Comparison of ENCODE assay signal across 8 cellular contexts in genomic region chr16:4733747-4734062, GRCh38. TPM values are rescaled to one million over a fixed set of nuclear protein-coding genes. Genes with fewer than 3 reads are reported as not detected.
A peak's percentile ranks its signal among the peaks of the same experiment; 100 is the strongest.
DNase-seq lines count a peak whose midpoint lies in the region; ATAC-seq lines count a peak whose summit lies in the region.

No MANE protein-coding gene starts in this region.

- peak overlapping the region; percentile 98 for H3K4me3 ChIP-seq in iPS DF 6.9 (ENCODE audit: low read length)

- peak overlapping the region; percentile 87 for H3K4me3 Mint-ChIP-seq in activated naive CD4-positive, alpha-beta T cell treated with anti-CD3 and anti-CD28 coated beads for 36 hours

- peaks cover 16% of the 10 kb centered on the region for H3K4me1 Mint-ChIP-seq in activated naive CD4-positive, alpha-beta T cell treated with anti-CD3 and anti-CD28 coated beads for 36 hours (ENCODE audit: low read depth)

- peaks cover 3% of the 10 kb centered on the region for H3K36me3 Mint-ChIP-seq in activated naive CD4-positive, alpha-beta T cell treated with anti-CD3 and anti-CD28 coated beads for 36 hours (ENCODE audit: low read depth)

- whole genome bisulfite sequencing in iPS DF 6.9 (ENCODE audit: insufficient coverage, insufficient read length), result no CpG with 5 or more reads among the region's 19 CpGs

- no peaks in the 10 kb centered on the region for H3K4me1 ChIP-seq in iPS DF 6.9 (ENCODE audit: control insufficient read depth, insufficient read depth, low read length)

- no peaks in the 10 kb centered on the region for H3K9me3 ChIP-seq in iPS DF 6.9 (ENCODE audit: control insufficient read depth, insufficient read depth, low read length)

- H3K27ac ChIP-seq in iPS DF 6.9 (ENCODE audit: low read length), result no peak overlapping the region

- no peaks in the 10 kb centered on the region for H3K27me3 ChIP-seq in iPS DF 6.9 (ENCODE audit: control insufficient read depth, insufficient read depth, low read length)

- no peaks in the 10 kb centered on the region for H3K27me3 Mint-ChIP-seq in activated naive CD4-positive, alpha-beta T cell treated with anti-CD3 and anti-CD28 coated beads for 36 hours (ENCODE audit: low read depth)

- ATAC-seq in GM18907 (IDR thresholded peaks at IDR 0.05; ENCODE audit: unreplicated experiment) (peak; percentile 24), GM21717 (IDR thresholded peaks at IDR 0.05; ENCODE audit: unreplicated experiment) (no peak), GM18873 (IDR thresholded peaks at IDR 0.05; ENCODE audit: low FRiP score, unreplicated experiment) (no peak)

- H3K27ac Mint-ChIP-seq in activated naive CD4-positive, alpha-beta T cell treated with anti-CD3 and anti-CD28 coated beads for 36 hours, result no peak overlapping the region

- CTCF ChIA-PET in activated naive CD4-positive, alpha-beta T cell treated with anti-CD3 and anti-CD28 coated beads for 36 hours (lab: Charles Lee), result interaction anchor here (0.5 to 1.2 kb wide), 4 partner anchors 25 to 461 kb away, joined by 3 to 4 read pairs (median 3); partner anchors contain the start of genes MGRN1 and TFAP4

- intact Hi-C loops in activated naive CD4-positive, alpha-beta T cell treated with anti-CD3 and anti-CD28 coated beads for 36 hours (cut with micrococcal nuclease), result loop anchor here (1.0 to 2.0 kb wide), 6 partner anchors 13 to 225 kb away; partner anchors contain the start of genes GLYR1, ROGDI, SEC14L5 and UBN1

- DNase-seq in HuH-7.5 (ENCODE audit: low spot score) (peak; percentile 25), iPS DF 6.9 (ENCODE audit: low read depth, low spot score) (no peak), NCI-H69 (lab: John Stamatoyannopoulos, UW) (no peak)
- DNase-seq in activated naive CD4-positive, alpha-beta T cell treated with anti-CD3 and anti-CD28 coated beads for 36 hours, result peak; percentile 31
- DNase-seq in stimulated activated CD4-positive, alpha-beta T cell treated with anti-CD3 and anti-CD28 coated beads, Interleukin-1b, Interleukin-23, amount 100 ng/mL, for 4 hours (ENCODE audit: low read depth in 2 of 2), result peak; percentile 18 to 31

- H3K36me3 ChIP-seq in iPS DF 6.9 (ENCODE audit: control insufficient read depth, insufficient read depth, low read length), result peaks cover 1% of the 10 kb centered on the region; the same call in 1 of the 2 replicates

- no peaks in the 10 kb centered on the region for H3K9me3 Mint-ChIP-seq in activated naive CD4-positive, alpha-beta T cell treated with anti-CD3 and anti-CD28 coated beads for 36 hours

RNA-seq across cellular contexts. Expression of gene ANKS3, which starts 0.4 kb away (rescaled TPM):
- 10 to 100 TPM in 1 of 2 experiments, 1 to 10 TPM in 1; 8.2 to 11.7 TPM for total RNA-seq in activated naive CD4-positive, alpha-beta T cell treated with anti-CD3 and anti-CD28 coated beads for 36 hours

RNA-seq across cellular contexts. Expression of gene DNAAF8, which starts 0.6 kb away (rescaled TPM):
- under 1 TPM in 1 of 2 experiments, not detected in 1; 0.07 TPM for total RNA-seq in activated naive CD4-positive, alpha-beta T cell treated with anti-CD3 and anti-CD28 coated beads for 36 hours

RNA-seq across cellular contexts. Expression of gene ZNF500, which starts 33.3 kb away (rescaled TPM):
- total RNA-seq in activated naive CD4-positive, alpha-beta T cell treated with anti-CD3 and anti-CD28 coated beads for 36 hours, result 10 to 100 TPM in 1 of 2 experiments, 1 to 10 TPM in 1; 8.9 to 11.2 TPM

RNA-seq across cellular contexts. Expression of gene NUDT16L1, which starts 40.3 kb away (rescaled TPM):
- 10 to 100 TPM; 20.0 to 20.7 TPM for total RNA-seq in activated naive CD4-positive, alpha-beta T cell treated with anti-CD3 and anti-CD28 coated beads for 36 hours

RNA-seq across cellular contexts. Expression of gene SEPTIN12, which starts 54.4 kb away (rescaled TPM):
- not detected for total RNA-seq in activated naive CD4-positive, alpha-beta T cell treated with anti-CD3 and anti-CD28 coated beads for 36 hours

Comparison
In these comparisons a context has a peak if more than half of its experiments do, and no peak if none do; other contexts are left out.
1. DNase-seq: peak in HuH-7.5 (single experiment), activated naive CD4-positive, alpha-beta T cell treated with anti-CD3 and anti-CD28 coated beads for 36 hours (single experiment) and stimulated activated CD4-positive, alpha-beta T cell treated with anti-CD3 and anti-CD28 coated beads, Interleukin-1b, Interleukin-23, amount 100 ng/mL, for 4 hours (2 of 2); none in iPS DF 6.9 (single experiment) and NCI-H69 (single experiment).